Comparison of ENCODE assay signal across 1 cellular context in the genomic region with DNA sequence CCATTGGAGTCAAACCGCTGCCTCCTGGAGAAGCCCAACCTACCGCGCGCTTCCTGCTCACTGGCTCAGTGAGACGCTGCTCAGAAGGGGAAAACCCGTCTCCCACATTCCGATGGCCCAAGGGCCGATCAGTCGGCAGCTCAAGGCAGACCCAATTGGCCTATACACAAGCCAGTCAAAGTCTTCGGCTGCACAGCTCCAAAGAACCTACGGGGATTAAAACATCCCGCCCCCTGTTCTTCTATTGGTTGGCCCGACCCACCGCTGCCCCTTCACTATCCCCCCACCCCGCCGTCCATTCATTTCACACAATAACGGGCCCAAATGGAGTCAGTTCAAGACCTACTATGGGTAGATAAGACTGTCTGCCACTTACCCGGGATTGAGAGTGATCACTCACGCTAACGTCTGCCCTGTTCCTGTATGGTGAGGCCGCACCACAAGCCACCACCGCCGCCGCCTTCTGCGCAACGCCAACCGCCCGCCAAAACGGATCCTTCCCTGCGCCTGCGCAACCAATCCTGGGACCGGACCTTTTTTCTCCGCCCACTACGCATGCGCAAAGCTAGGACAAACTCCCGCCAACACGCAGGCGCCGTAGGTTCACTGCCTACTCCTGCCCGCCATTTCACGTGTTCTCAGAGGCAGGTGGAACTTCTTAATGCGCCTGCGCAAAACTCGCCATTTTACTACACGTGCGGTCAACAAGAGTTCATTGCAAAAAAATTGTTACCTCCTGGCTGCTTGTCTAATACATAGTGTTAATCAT.
TF ChIP-seq lines count a peak whose summit lies in the region.

CBX5 (minus strand) TSS at position 491 of the 769 bp plus-strand sequence. CDS start 22,472 bp downstream, outside the sequence.

TF ChIP-seq in IMR-90, 13 proteins besides CTCF, POLR2A, EP300 and RAD21 (continued from another document):
- peak; percentile 78 for TF ChIP-seq MXI1 (IDR thresholded peaks at IDR 0.05; ENCODE audit: borderline replicate concordance, low read depth, low read length)
- TF ChIP-seq RFX5 (IDR thresholded peaks at IDR 0.05; ENCODE audit: low read depth, low read length) = no peak
- TF ChIP-seq MAZ (IDR thresholded peaks at IDR 0.05; ENCODE audit: borderline replicate concordance, low read depth, low read length) = 0 out of 2 replicates have a peak, but pooled peaks have one; percentile 8
- no peak for TF ChIP-seq RCOR1 (IDR thresholded peaks at IDR 0.05; ENCODE audit: insufficient replicate concordance, low read length)
- TF ChIP-seq, protein P1, sequence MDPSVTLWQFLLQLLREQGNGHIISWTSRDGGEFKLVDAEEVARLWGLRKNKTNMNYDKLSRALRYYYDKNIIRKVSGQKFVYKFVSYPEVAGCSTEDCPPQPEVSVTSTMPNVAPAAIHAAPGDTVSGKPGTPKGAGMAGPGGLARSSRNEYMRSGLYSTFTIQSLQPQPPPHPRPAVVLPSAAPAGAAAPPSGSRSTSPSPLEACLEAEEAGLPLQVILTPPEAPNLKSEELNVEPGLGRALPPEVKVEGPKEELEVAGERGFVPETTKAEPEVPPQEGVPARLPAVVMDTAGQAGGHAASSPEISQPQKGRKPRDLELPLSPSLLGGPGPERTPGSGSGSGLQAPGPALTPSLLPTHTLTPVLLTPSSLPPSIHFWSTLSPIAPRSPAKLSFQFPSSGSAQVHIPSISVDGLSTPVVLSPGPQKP (IDR thresholded peaks at IDR 0.05; ENCODE audit: borderline replicate concordance, low read depth, low read length) = no peak
- peak; percentile 93 for TF ChIP-seq BHLHE40 (IDR thresholded peaks at IDR 0.05; ENCODE audit: low read depth, low read length)
- peak; percentile 59 for TF ChIP-seq USF2 (IDR thresholded peaks at IDR 0.05; ENCODE audit: low read depth, low read length)
- no peak for TF ChIP-seq CHD1 (IDR thresholded peaks at IDR 0.05; ENCODE audit: low read depth, low read length)
